25 cellular contexts compared by ENCODE assay signal in genomic region chr1:201359873-201360210, GRCh38. TPM values are rescaled to one million over a fixed set of nuclear protein-coding genes. Genes with fewer than 3 reads are reported as not detected.
"Had no signal": no experiment of that assay in that cellular context is flagged by ENCODE, and none has a peak within 500 bp of the region (broad histone marks: within the 10 kb centered on the region; RNA-seq: fewer than 3 reads in every experiment).

No MANE protein-coding gene starts in this region.

- H3K4me3 ChIP-seq: Peyer's patch had no signal

- ATAC-seq: activated T-cell treated with anti-CD3 and anti-CD28 coated beads, Interleukin-2, amount 50 U/mL, for 4 hours had no signal

- H3K9me3 ChIP-seq: Peyer's patch had no signal

- H3K27ac Mint-ChIP-seq: activated CD4-positive, alpha-beta memory T cell treated with anti-CD3 and anti-CD28 coated beads for 36 hours; activated CD4-positive, alpha-beta T cell treated with anti-CD3 and anti-CD28 coated beads, Interleukin-2, amount 10 ng/mL, durations not matched to agents 7 days and 5 days; activated naive CD4-positive, alpha-beta T cell treated with anti-CD3 and anti-CD28 coated beads for 36 hours; activated naive CD8-positive, alpha-beta T cell had no signal

- H3K27ac ChIP-seq: Peyer's patch, RWPE1, VCaP had no signal

- H3K4me1 Mint-ChIP-seq: activated CD4-positive, alpha-beta T cell treated with anti-CD3 and anti-CD28 coated beads, Interleukin-2, amount 10 ng/mL, durations not matched to agents 7 days and 5 days had no signal

- H3K9me3 Mint-ChIP-seq: activated CD4-positive, alpha-beta memory T cell treated with anti-CD3 and anti-CD28 coated beads for 36 hours; activated CD4-positive, alpha-beta T cell treated with anti-CD3 and anti-CD28 coated beads, Interleukin-2, amount 10 ng/mL, durations not matched to agents 7 days and 5 days; activated naive CD4-positive, alpha-beta T cell treated with anti-CD3 and anti-CD28 coated beads for 36 hours; activated T-cell treated with anti-CD3 and anti-CD28 coated beads, Interleukin-2, amount 50 U/mL, for 4 hours had no signal

- H3K27me3 ChIP-seq: Peyer's patch had no signal

- DNase-seq: activated CD4-positive, alpha-beta memory T cell treated with anti-CD3 and anti-CD28 coated beads for 36 hours; activated CD4-positive, alpha-beta T cell treated with anti-CD3 and anti-CD28 coated beads, Interleukin-2, amount 10 ng/mL, durations not matched to agents 7 days and 5 days; activated CD4-positive, CD25-positive, alpha-beta regulatory T cell; activated CD8-positive, alpha-beta memory T cell treated with anti-CD3 and anti-CD28 coated beads for 24 hours; activated gamma-delta T cell; activated naive CD4-positive, alpha-beta T cell treated with anti-CD3 and anti-CD28 coated beads for 36 hours; activated T-cell treated with anti-CD3 and anti-CD28 coated beads, Interleukin-2, amount 50 U/mL, for 4 hours; amygdala; central memory CD4-positive, alpha-beta T cell; KG1; NCI-H1048; NCI-H146; NCI-H187 treated with DMSO at 0.1 percent for 48 hours; NCI-H2081 treated with DMSO at 0.1 percent for 48 hours; NCI-H446; NCI-H524; SHP77; T-helper 1 cell had no signal

- H3K4me3 Mint-ChIP-seq: activated CD4-positive, alpha-beta memory T cell treated with anti-CD3 and anti-CD28 coated beads for 36 hours; activated CD4-positive, alpha-beta T cell treated with anti-CD3 and anti-CD28 coated beads, Interleukin-2, amount 10 ng/mL, durations not matched to agents 7 days and 5 days; activated naive CD4-positive, alpha-beta T cell treated with anti-CD3 and anti-CD28 coated beads for 36 hours; activated naive CD8-positive, alpha-beta T cell; activated T-cell treated with anti-CD3 and anti-CD28 coated beads, Interleukin-2, amount 50 U/mL, for 4 hours had no signal

- H3K36me3 ChIP-seq: Peyer's patch had no signal

- H3K36me3 Mint-ChIP-seq: activated CD4-positive, alpha-beta memory T cell treated with anti-CD3 and anti-CD28 coated beads for 36 hours; activated naive CD8-positive, alpha-beta T cell had no signal

- H3K4me1 ChIP-seq: Peyer's patch had no signal

RNA-seq across cellular contexts. Expression of gene TNNT2, which starts 17.6 kb away (rescaled TPM):
- total RNA-seq: activated CD4-positive, alpha-beta memory T cell treated with anti-CD3 and anti-CD28 coated beads for 36 hours; activated CD4-positive, alpha-beta T cell treated with anti-CD3 and anti-CD28 coated beads, Interleukin-2, amount 10 ng/mL, durations not matched to agents 7 days and 5 days; activated naive CD4-positive, alpha-beta T cell treated with anti-CD3 and anti-CD28 coated beads for 36 hours; activated T-cell treated with anti-CD3 and anti-CD28 coated beads, Interleukin-2, amount 50 U/mL, for 4 hours; M059J; SK-MEL-5; T-helper 2 cell treated with Interferon-gamma antibody and Interleukin-4, amounts not matched to agents 100 ng/mL and 5 ng/mL, for 36 hours had no signal

RNA-seq across cellular contexts. Expression of gene LAD1, which starts 39.3 kb away (rescaled TPM):
- total RNA-seq: activated CD4-positive, alpha-beta memory T cell treated with anti-CD3 and anti-CD28 coated beads for 36 hours; activated CD4-positive, alpha-beta T cell treated with anti-CD3 and anti-CD28 coated beads, Interleukin-2, amount 10 ng/mL, durations not matched to agents 7 days and 5 days; activated naive CD4-positive, alpha-beta T cell treated with anti-CD3 and anti-CD28 coated beads for 36 hours; T-helper 2 cell treated with Interferon-gamma antibody and Interleukin-4, amounts not matched to agents 100 ng/mL and 5 ng/mL, for 36 hours had no signal
